18 cellular contexts compared by ENCODE assay signal in the genomic region with DNA sequence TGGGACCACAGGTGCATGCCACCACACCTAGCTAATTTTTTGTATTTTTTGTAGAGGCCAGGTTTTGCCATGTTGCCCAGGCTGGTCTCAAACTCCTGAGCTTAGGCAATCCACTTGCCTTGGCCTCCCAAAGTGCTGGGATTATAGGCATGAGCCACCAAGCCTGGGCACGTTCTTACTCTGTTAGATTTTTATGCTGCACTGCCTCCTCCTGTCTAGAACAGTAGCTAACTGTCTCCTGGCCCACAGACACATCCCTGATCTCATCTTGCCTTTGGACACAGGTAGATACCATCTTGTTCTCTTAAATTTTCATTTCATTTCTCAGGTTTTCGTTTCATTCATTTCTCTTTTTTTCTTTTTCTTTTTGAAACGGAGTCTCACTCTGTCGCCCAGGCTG. TPM values are rescaled to one million over a fixed set of nuclear protein-coding genes. Genes with fewer than 3 reads are reported as not detected.
DNase-seq lines count a peak whose midpoint lies in the region; ATAC-seq, FAIRE-seq and TF ChIP-seq lines count a peak whose summit lies in the region.
"Had no signal": no experiment of that assay in that cellular context is flagged by ENCODE, and none has a peak within 500 bp of the region (broad histone marks: within the 10 kb centered on the region; RNA-seq: fewer than 3 reads in every experiment).

No MANE protein-coding gene starts in this region.

- intact Hi-C loops in mucosa of descending colon (cut with DNase I, micrococcal nuclease): no loop called here

- no peak overlapping the region for H3K27ac Mint-ChIP-seq in HFFc6
- H3K27ac Mint-ChIP-seq: CD4-positive, alpha-beta memory T cell; mesothelial cell of epicardium; T-cell had no signal

- H3K4me1 Mint-ChIP-seq in HFFc6 (ENCODE audit: low read depth): no peaks in the 10 kb centered on the region
- H3K4me1 Mint-ChIP-seq: CD4-positive, alpha-beta memory T cell; mesothelial cell of epicardium; T-cell had no signal

- DNase-seq in SHP77 (lab: John Stamatoyannopoulos, UW) (peak; percentile 2 to 11), SHP77 treated with DMSO at 0.1 percent for 48 hours (lab: John Stamatoyannopoulos, UW) (no peak), HFFc6 (no peak), bronchial epithelial cell (ENCODE audit: low read depth) (peak; percentile 54), mucosa of descending colon (peak in 1 of 3 donors; percentile 11), foreskin fibroblast (no peak), A172 (ENCODE audit: low spot score) (no peak)
- DNase-seq: activated gamma-delta T cell; aorta; CD4-positive, alpha-beta memory T cell; NCI-H146; right lobe of liver; T-cell; tibial artery had no signal

- TF ChIP-seq CTCF in HFFc6 (IDR thresholded peaks at IDR 0.05): peak; percentile 20; the same call in 1 of the 2 replicates
- TF ChIP-seq CTCF in bronchial epithelial cell (IDR thresholded peaks at IDR 0.05; ENCODE audit: insufficient read depth, low read length, severe bottlenecking): peak; percentile 50
- no peak for TF ChIP-seq CTCF in mucosa of descending colon (IDR thresholded peaks at IDR 0.05)
- no peak for TF ChIP-seq CTCF in foreskin fibroblast (IDR thresholded peaks at IDR 0.05; ENCODE audit: low read depth, low read length)

- ATAC-seq in mucosa of descending colon (peak; percentile 31), HG02623 (IDR thresholded peaks at IDR 0.05; ENCODE audit: unreplicated experiment) (no peak)

- H3K9me3 Mint-ChIP-seq in HFFc6: no peaks in the 10 kb centered on the region
- H3K9me3 Mint-ChIP-seq: CD4-positive, alpha-beta memory T cell; mesothelial cell of epicardium; T-cell had no signal

- H3K27me3 ChIP-seq in bronchial epithelial cell (ENCODE audit: control insufficient read depth, insufficient read depth, low read length): no peaks in the 10 kb centered on the region
- H3K27me3 ChIP-seq: colonic mucosa, neutrophil, right lobe of liver, tibial artery had no signal

- no peak for FAIRE-seq in bronchial epithelial cell (lab: Jason Lieb, UNC)

- H3K36me3 Mint-ChIP-seq in HFFc6 (ENCODE audit: low read depth): no peaks in the 10 kb centered on the region

- no peaks in the 10 kb centered on the region for H3K9me3 ChIP-seq in mucosa of descending colon
- H3K9me3 ChIP-seq: colonic mucosa, neutrophil, right lobe of liver, tibial artery had no signal

- H3K36me3 ChIP-seq in bronchial epithelial cell (ENCODE audit: control insufficient read depth, insufficient read depth, low read length) (peaks cover 10% of the 10 kb centered on the region), mucosa of descending colon (ENCODE audit: low read depth) (no peaks in the 10 kb centered on the region)
- H3K36me3 ChIP-seq: colonic mucosa, right lobe of liver had no signal

- no peaks in the 10 kb centered on the region for H3K27me3 Mint-ChIP-seq in HFFc6 (ENCODE audit: insufficient read depth)
- H3K27me3 Mint-ChIP-seq: CD4-positive, alpha-beta memory T cell; T-cell had no signal

- no peak overlapping the region for H3K4me3 Mint-ChIP-seq in HFFc6
- H3K4me3 Mint-ChIP-seq: CD4-positive, alpha-beta memory T cell; mesothelial cell of epicardium; T-cell had no signal

- H3K4me3 ChIP-seq in bronchial epithelial cell (ENCODE audit: low read depth, low read length) (no peak overlapping the region), mucosa of descending colon (no peak overlapping the region), foreskin fibroblast (ENCODE audit: low read depth in 1 of 2, low read length in 2 of 2) (no peak overlapping the region)
- H3K4me3 ChIP-seq: colonic mucosa, right lobe of liver, tibial artery had no signal

- H3K4me1 ChIP-seq in mucosa of descending colon (ENCODE audit: low read depth): no peaks in the 10 kb centered on the region
- H3K4me1 ChIP-seq: colonic mucosa, right lobe of liver, tibial artery had no signal

RNA-seq across cellular contexts. Expression of a gene that starts 41.1 kb away (rescaled TPM):
- 10 to 100 TPM; 29.0 to 43.9 (median 36.0) TPM for total RNA-seq in HFFc6 (2021; fragmentation: NEBNext Ultra II Directional; extraction: Animal tissue kit (Norgen Biotek cat#: 25700))
- 29.7 and 39.4 TPM in 2 replicates for total RNA-seq in bronchial epithelial cell
- 10 to 100 TPM in 2 of 3 donors, 1 to 10 TPM in 1; 8.1 to 55.4 (median 12.9) TPM for total RNA-seq in mucosa of descending colon
- total RNA-seq in A172 (2014; rRNA removed; shearing (Covaris generic)): 129 and 138 TPM in 2 replicates

Comparison
In these comparisons a context has a peak if more than half of its experiments do, and no peak if none do; other contexts are left out.
1. DNase-seq: peak in SHP77 (2 of 2) and bronchial epithelial cell (single experiment); none in SHP77 treated with DMSO at 0.1 percent for 48 hours (single experiment), HFFc6 (single experiment), foreskin fibroblast (0 of 2) and A172 (single experiment).
2. CTCF ChIP-seq: peak in HFFc6 (single experiment) and bronchial epithelial cell (single experiment); none in mucosa of descending colon (single experiment) and foreskin fibroblast (single experiment).